1 cellular context compared by ENCODE assay signal in the genomic region with DNA sequence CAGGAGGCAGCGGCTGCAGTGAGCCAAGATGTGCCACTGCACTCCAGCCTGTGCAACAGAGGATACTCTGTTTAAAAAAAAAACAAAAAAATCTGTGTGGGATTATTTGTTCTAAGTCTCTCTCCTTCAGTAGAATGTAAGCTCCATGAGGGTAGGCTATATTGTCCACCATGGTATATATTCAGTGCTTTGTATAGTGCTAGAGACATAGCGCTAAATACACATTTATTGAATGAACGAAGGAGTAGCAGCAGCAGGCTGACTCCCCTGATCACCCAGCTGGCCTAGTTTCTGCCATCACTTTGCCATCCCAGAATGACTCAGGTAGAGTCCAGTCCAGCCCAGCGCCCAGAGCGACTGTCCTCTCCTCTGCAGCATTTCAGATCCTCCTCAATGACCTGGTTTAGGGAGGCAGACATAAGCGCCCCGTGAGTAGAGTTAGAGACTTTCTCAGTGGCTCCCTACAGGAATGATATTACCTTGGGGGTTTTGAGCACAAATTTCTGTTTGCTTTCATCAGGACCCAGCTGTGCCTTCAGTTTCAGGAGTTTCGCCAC.
TF ChIP-seq lines count a peak whose summit lies in the region.

No MANE protein-coding gene starts in this region.

TF ChIP-seq in endothelial cell of umbilical vein, 7 proteins besides CTCF, POLR2A, EP300 and RAD21:
- TF ChIP-seq POLR2AphosphoS5 (IDR thresholded peaks at IDR 0.05; ENCODE audit: insufficient read depth, low read depth, low read length) (no peak), GATA2 (IDR thresholded peaks at IDR 0.05; ENCODE audit: insufficient read depth, insufficient read length, low read depth, low read length) (no peak), EZH2 (IDR thresholded peaks at IDR 0.05; ENCODE audit: borderline replicate concordance, low read depth, low read length, severe bottlenecking) (no peak), MYC (IDR thresholded peaks at IDR 0.05; ENCODE audit: low read depth, low read length) (no peak), FOS (IDR thresholded peaks at IDR 0.05; ENCODE audit: borderline replicate concordance, insufficient read depth, low read length) (no peak), JUN (IDR thresholded peaks at IDR 0.05; ENCODE audit: borderline replicate concordance, insufficient read depth, insufficient read length, low read depth) (no peak)
- TF ChIP-seq, protein P1, sequence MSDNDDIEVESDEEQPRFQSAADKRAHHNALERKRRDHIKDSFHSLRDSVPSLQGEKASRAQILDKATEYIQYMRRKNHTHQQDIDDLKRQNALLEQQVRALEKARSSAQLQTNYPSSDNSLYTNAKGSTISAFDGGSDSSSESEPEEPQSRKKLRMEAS (IDR thresholded peaks at IDR 0.05; ENCODE audit: insufficient read depth, insufficient read length): no peak
